Comparison of ENCODE assay signal across 8 cellular contexts in the genomic region with DNA sequence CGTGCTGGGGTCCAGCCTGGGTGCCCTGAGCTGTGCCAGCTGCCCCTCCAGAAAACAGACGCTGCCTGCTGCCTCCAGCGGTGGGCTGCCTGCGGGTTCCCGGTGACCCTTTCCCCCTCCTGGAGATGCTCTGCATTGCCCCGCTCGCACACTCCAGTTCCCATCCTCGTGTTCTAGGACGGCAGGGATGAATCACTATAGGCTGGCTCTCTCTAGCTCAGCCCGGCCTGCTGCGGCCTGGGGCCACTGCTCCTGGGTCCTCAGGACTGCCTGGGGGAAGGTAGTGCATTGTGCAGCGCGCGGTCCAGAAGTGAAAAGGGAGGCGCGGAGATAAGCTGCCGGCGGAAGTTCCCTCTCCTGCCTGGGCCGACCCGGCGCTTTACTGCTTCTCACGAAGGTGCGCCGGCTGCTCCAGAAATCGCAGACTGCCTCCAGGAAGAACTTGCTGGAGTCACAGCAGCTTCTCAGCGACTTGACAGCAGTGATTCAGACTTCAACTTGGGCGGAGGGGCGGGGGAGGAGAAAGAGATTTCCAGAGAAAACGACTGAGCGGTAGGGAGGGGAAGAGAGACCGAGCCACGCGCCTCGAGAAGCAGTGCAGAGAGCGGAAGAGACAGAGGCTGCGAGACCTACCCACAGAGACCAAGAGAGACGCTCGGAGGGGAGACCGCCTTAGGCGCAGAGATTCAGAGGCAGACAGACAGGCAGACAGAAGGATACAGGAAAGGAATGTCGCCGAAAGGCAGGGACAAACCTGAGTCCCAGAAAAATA. TPM values are rescaled to one million over a fixed set of nuclear protein-coding genes. Genes with fewer than 3 reads are reported as not detected.
DNase-seq lines count a peak whose midpoint lies in the region; ATAC-seq and TF ChIP-seq lines count a peak whose summit lies in the region.

No MANE protein-coding gene starts in this region.

- no peak overlapping the region for H3K4me2 ChIP-seq in PC-3 (ENCODE audit: low read length)

- BruUV-seq in PC-3 (replicated peaks; lab: Mats Ljungman, UMichigan), result no TSS peak

- peak overlapping the region; percentile 54 for H3K4me3 ChIP-seq in BE2C (ENCODE audit: low read depth, low read length)
- H3K4me3 ChIP-seq in muscle layer of colon (ENCODE audit: low read depth in 1 of 2, low read length in 2 of 2), result peak overlapping the region; percentile 24 to 40
- no peak overlapping the region for H3K4me3 ChIP-seq in PC-3 (ENCODE audit: low read length)

- H3K4me3 Mint-ChIP-seq in type B pancreatic cell, result peak overlapping the region; percentile 87

- no peak overlapping the region for H2AFZ ChIP-seq in PC-3 (ENCODE audit: low read length)

- H3K27me3 Mint-ChIP-seq in type B pancreatic cell, result peaks cover 67% of the 10 kb centered on the region

- peaks cover 57% of the 10 kb centered on the region for H3K27me3 ChIP-seq in BE2C
- H3K27me3 ChIP-seq in muscle layer of colon (ENCODE audit: control insufficient read depth in 1 of 2, insufficient read depth in 2 of 2, low read length in 2 of 2), result peaks cover 58 to 82% of the 10 kb centered on the region in 2 donors
- H3K27me3 ChIP-seq in PC-3 (ENCODE audit: low read length), result peaks cover 25% of the 10 kb centered on the region

- H3K4me1 ChIP-seq in BE2C (peaks cover 4% of the 10 kb centered on the region; the same call in 1 of the 2 replicates), muscle layer of colon (ENCODE audit: insufficient read depth, low read length) (peaks cover 19% of the 10 kb centered on the region), PC-3 (ENCODE audit: insufficient read depth, low read length) (no peaks in the 10 kb centered on the region)

- POLR2A ChIA-PET in PC-3 (lab: Charles Lee; ENCODE audit: unreplicated experiment), result no interaction called here

- peak; percentile 78 for DNase-seq in BE2C
- DNase-seq in RPMI7951 (ENCODE audit: low read depth), result peak; percentile 80
- peak; percentile 83 for DNase-seq in ecto neural progenitor cell (ENCODE audit: low spot score)
- DNase-seq in type B pancreatic cell (ENCODE audit: extremely low spot score, unreplicated experiment), result no peak
- no peak for DNase-seq in PC-3

- H3K27ac Mint-ChIP-seq in type B pancreatic cell, result peak overlapping the region; percentile 87

- intact Hi-C loops in PC-3 (cut with micrococcal nuclease), result no loop called here

- H3F3A ChIP-seq in PC-3 (ENCODE audit: low read length, unreplicated experiment), result no peaks in the 10 kb centered on the region

- no peak overlapping the region for H3K9ac ChIP-seq in muscle layer of colon (ENCODE audit: low read length)
- no peak overlapping the region for H3K9ac ChIP-seq in PC-3 (ENCODE audit: low read length)

- no peaks in the 10 kb centered on the region for H3K36me3 Mint-ChIP-seq in type B pancreatic cell

- CTCF ChIA-PET in PC-3 (lab: Charles Lee), result interaction anchor here (0.6 kb wide), 1 partner anchor 275 kb away, joined by 4 read pairs; no protein-coding TSS in a partner anchor

- no peaks in the 10 kb centered on the region for H4K20me1 ChIP-seq in PC-3 (ENCODE audit: low read length)

- no peaks in the 10 kb centered on the region for H3K9me3 Mint-ChIP-seq in type B pancreatic cell

- H3K27ac ChIP-seq in muscle layer of colon (ENCODE audit: low read depth, low read length) (no peak overlapping the region), PC-3 (ENCODE audit: low read length) (no peak overlapping the region)

- TF ChIP-seq CTCF in BE2C (IDR thresholded peaks at IDR 0.05; ENCODE audit: low read depth, low read length), result peak; percentile 58
- TF ChIP-seq CTCF in type B pancreatic cell (conservative IDR thresholded peaks at IDR 0.05), result peak; percentile 72
- no peak for TF ChIP-seq CTCF in PC-3 (conservative IDR thresholded peaks at IDR 0.05; ENCODE audit: low read depth, low read length)

- H3K9me2 ChIP-seq in PC-3 (replicated peaks; ENCODE audit: low read length), result no peaks in the 10 kb centered on the region

- no peaks in the 10 kb centered on the region for H3K36me3 ChIP-seq in BE2C
- H3K36me3 ChIP-seq in muscle layer of colon (ENCODE audit: insufficient read depth, low read length), result no peaks in the 10 kb centered on the region
- H3K36me3 ChIP-seq in PC-3 (ENCODE audit: low read depth, low read length), result no peaks in the 10 kb centered on the region

- H3K4me1 Mint-ChIP-seq in type B pancreatic cell (ENCODE audit: unreplicated experiment), result peaks cover 37% of the 10 kb centered on the region

- no peaks in the 10 kb centered on the region for H3K79me2 ChIP-seq in PC-3 (ENCODE audit: low read length)

- ATAC-seq in GM19463 (IDR thresholded peaks at IDR 0.05; ENCODE audit: unreplicated experiment) (peak; percentile 63), PC-3 (no peak), GM18861 (IDR thresholded peaks at IDR 0.05; ENCODE audit: unreplicated experiment) (no peak)

- H3K9me3 ChIP-seq in BE2C (no peaks in the 10 kb centered on the region; the same call in 1 of the 2 replicates), muscle layer of colon (ENCODE audit: low read length) (no peaks in the 10 kb centered on the region), PC-3 (ENCODE audit: low read length) (no peaks in the 10 kb centered on the region)

RNA-seq across cellular contexts. Expression of a gene that starts 6.7 kb away (rescaled TPM):
- polyA plus RNA-seq in BE2C (2012; ENCODE audit: insufficient read depth, insufficient read length, low read depth), result 4.3 TPM
- 6.4 and 7.6 TPM in 2 replicates for total RNA-seq in RPMI7951 (2014; rRNA removed; shearing (Covaris generic))
- total RNA-seq in type B pancreatic cell (ENCODE audit: low replicate concordance) (7.4 and 67.3 TPM in 2 replicates), PC-3 (2014; rRNA removed) (7.5 and 10.4 TPM in 2 replicates)

Comparison
In these comparisons a context has a peak if more than half of its experiments do, and no peak if none do; other contexts are left out.
1. DNase-seq: peak in BE2C (single experiment), RPMI7951 (single experiment) and ecto neural progenitor cell (single experiment); none in type B pancreatic cell (single experiment) and PC-3 (single experiment).